In the genomic region with DNA sequence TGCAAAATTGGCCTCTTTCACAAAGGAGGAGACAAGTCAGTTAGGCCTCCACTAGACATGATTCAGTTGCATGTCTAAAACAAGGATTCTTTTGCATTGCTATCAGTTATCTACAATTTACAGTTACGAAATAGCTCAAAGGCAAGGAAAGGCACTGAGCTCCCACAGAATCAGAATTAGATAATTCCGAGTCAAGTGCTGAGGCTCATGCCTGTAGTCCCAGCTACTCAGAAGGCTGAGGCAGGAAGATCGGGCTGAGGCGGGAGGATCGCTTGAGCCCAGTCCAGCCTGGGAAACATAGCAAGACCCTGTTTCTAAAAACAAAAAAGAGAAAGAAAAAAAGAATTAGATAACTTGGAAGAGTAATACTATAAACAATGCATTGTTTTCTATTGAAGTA, we compare ENCODE assay signal across 1 cellular context.
TF ChIP-seq lines count a peak whose summit lies in the region.

No MANE protein-coding gene starts in this region.

TF ChIP-seq in IMR-90, 13 proteins besides CTCF, POLR2A, EP300 and RAD21 (continued from another document):
- TF ChIP-seq, protein P1, sequence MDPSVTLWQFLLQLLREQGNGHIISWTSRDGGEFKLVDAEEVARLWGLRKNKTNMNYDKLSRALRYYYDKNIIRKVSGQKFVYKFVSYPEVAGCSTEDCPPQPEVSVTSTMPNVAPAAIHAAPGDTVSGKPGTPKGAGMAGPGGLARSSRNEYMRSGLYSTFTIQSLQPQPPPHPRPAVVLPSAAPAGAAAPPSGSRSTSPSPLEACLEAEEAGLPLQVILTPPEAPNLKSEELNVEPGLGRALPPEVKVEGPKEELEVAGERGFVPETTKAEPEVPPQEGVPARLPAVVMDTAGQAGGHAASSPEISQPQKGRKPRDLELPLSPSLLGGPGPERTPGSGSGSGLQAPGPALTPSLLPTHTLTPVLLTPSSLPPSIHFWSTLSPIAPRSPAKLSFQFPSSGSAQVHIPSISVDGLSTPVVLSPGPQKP (IDR thresholded peaks at IDR 0.05; ENCODE audit: borderline replicate concordance, low read depth, low read length), result no peak
